17 cellular contexts compared by ENCODE assay signal in genomic region chr5:158162479-158162878, GRCh38.
A peak's percentile ranks its signal among the peaks of the same experiment; 100 is the strongest.
DNase-seq lines count a peak whose midpoint lies in the region; ATAC-seq, FAIRE-seq and TF ChIP-seq lines count a peak whose summit lies in the region.
"Had no signal": no experiment of that assay in that cellular context is flagged by ENCODE, and none has a peak within 500 bp of the region (broad histone marks: within the 10 kb centered on the region; RNA-seq: fewer than 3 reads in every experiment).

No MANE protein-coding gene starts in this region.

- TF ChIP-seq EP300 in gastroesophageal sphincter (IDR thresholded peaks at IDR 0.05), result no peak

- intact Hi-C loops in mucosa of descending colon (cut with DNase I, micrococcal nuclease) (no loop called here), PC-9 (cut with micrococcal nuclease; ENCODE audit: unreplicated experiment) (no loop called here), uterus (cut with DNase I; ENCODE audit: low total_unique reads) (no loop called here)

- no peaks in the 10 kb centered on the region for H3K79me2 ChIP-seq in PC-9 (ENCODE audit: low read depth)

- peak; percentile 91 for ATAC-seq in mucosa of descending colon
- no peak for ATAC-seq in gastroesophageal sphincter
- ATAC-seq: HCT116 had no signal

- 78 to 92% methylated on average over 5 to 8 of the region's 10 CpGs for WGBS in gastroesophageal sphincter (ENCODE audit: low coverage in 1 of 2), 2 donors

- POLR2A ChIA-PET in HEK293 (lab: Yijun Ruan, JAX) (no interaction called here), PC-9 (lab: Charles Lee; ENCODE audit: unreplicated experiment) (no interaction called here)

- no peak overlapping the region for H3K27ac ChIP-seq in HEK293 (ENCODE audit: extremely low read depth, low read depth, low read length)
- no peak overlapping the region for H3K27ac ChIP-seq in gastroesophageal sphincter
- H3K27ac ChIP-seq in PC-9, result no peak overlapping the region
- no peak overlapping the region for H3K27ac ChIP-seq in uterus

- H3K9me3 ChIP-seq in HEK293 (ENCODE audit: control insufficient read depth, insufficient read depth, low read depth, low read length) (no peaks in the 10 kb centered on the region), mucosa of descending colon (no peaks in the 10 kb centered on the region), gastroesophageal sphincter (no peaks in the 10 kb centered on the region), PC-9 (ENCODE audit: insufficient read depth, low read depth) (no peaks in the 10 kb centered on the region), uterus (no peaks in the 10 kb centered on the region)

- H3K4me1 ChIP-seq in HEK293 (ENCODE audit: control insufficient read depth, insufficient read depth, low read length), result no peaks in the 10 kb centered on the region
- peaks cover 8% of the 10 kb centered on the region for H3K4me1 ChIP-seq in mucosa of descending colon (ENCODE audit: low read depth)
- no peaks in the 10 kb centered on the region for H3K4me1 ChIP-seq in gastroesophageal sphincter
- no peaks in the 10 kb centered on the region for H3K4me1 ChIP-seq in PC-9 (replicated peaks; ENCODE audit: insufficient read depth)
- no peaks in the 10 kb centered on the region for H3K4me1 ChIP-seq in uterus

- H3K9me2 ChIP-seq in PC-9 (ENCODE audit: insufficient read depth), result no peaks in the 10 kb centered on the region

- FAIRE-seq in GM12891 (lab: Jason Lieb, UNC), result no peak
- FAIRE-seq: A204.1, G401.6, GM19239, H54 had no signal

- H3K27me3 ChIP-seq in gastroesophageal sphincter, result no peaks in the 10 kb centered on the region
- peaks cover 29% of the 10 kb centered on the region for H3K27me3 ChIP-seq in PC-9 (ENCODE audit: insufficient read depth, low read depth)
- no peaks in the 10 kb centered on the region for H3K27me3 ChIP-seq in uterus

- DNase-seq in NCI-H146 treated with DMSO at 0.1 percent for 48 hours (lab: John Stamatoyannopoulos, UW; ENCODE audit: unreplicated experiment) (peak; percentile 18), SK-N-DZ (ENCODE audit: low spot score) (peak; percentile 17), mucosa of descending colon (peak in 2 of 3 donors; percentile 35 to 55), PC-9 (no peak), GM12891 (ENCODE audit: insufficient read length, low spot score) (no peak), uterus (no peak)
- DNase-seq: C1 segment of cervical spinal cord; CD4-positive, alpha-beta T cell; DMS79; EL had no signal

- TF ChIP-seq CTCF in HEK293 (tag by site-specific recombination; IDR thresholded peaks at IDR 0.05) (no peak), mucosa of descending colon (IDR thresholded peaks at IDR 0.05) (no peak), gastroesophageal sphincter (IDR thresholded peaks at IDR 0.05) (no peak), PC-9 (conservative IDR thresholded peaks at IDR 0.05) (no peak), uterus (IDR thresholded peaks at IDR 0.05) (no peak)

- H3F3A ChIP-seq in PC-9 (ENCODE audit: insufficient read depth, low read depth), result no peaks in the 10 kb centered on the region

- H4K20me1 ChIP-seq in PC-9 (ENCODE audit: insufficient read depth), result no peaks in the 10 kb centered on the region

- TF ChIP-seq POLR2A in gastroesophageal sphincter (IDR thresholded peaks at IDR 0.05), result no peak
- TF ChIP-seq POLR2A in GM12891 (IDR thresholded peaks at IDR 0.05; ENCODE audit: low read depth, low read length), result no peak
- no peak for TF ChIP-seq POLR2A in uterus (IDR thresholded peaks at IDR 0.05)

- H3K36me3 ChIP-seq in HEK293 (ENCODE audit: control insufficient read depth in 2 of 2, insufficient read depth in 1 of 2, low read length in 2 of 2) (no peaks in the 10 kb centered on the region), mucosa of descending colon (ENCODE audit: low read depth) (no peaks in the 10 kb centered on the region), gastroesophageal sphincter (no peaks in the 10 kb centered on the region), PC-9 (ENCODE audit: low read depth) (no peaks in the 10 kb centered on the region), uterus (no peaks in the 10 kb centered on the region)

- H3K4me3 ChIP-seq in HEK293 (ENCODE audit: low read depth, low read length) (no peak overlapping the region), mucosa of descending colon (no peak overlapping the region), gastroesophageal sphincter (no peak overlapping the region), PC-9 (no peak overlapping the region), uterus (no peak overlapping the region)

- no peak overlapping the region for H3K4me2 ChIP-seq in PC-9

- no peak overlapping the region for H2AFZ ChIP-seq in PC-9

- no TSS peak for BruUV-seq in PC-9 (replicated peaks; lab: Mats Ljungman, UMichigan)

- CTCF ChIA-PET in HEK293 (lab: Yijun Ruan, JAX) (interaction anchor here (0.6 to 1.5 kb wide), 6 partner anchors 11 to 891 kb away, joined by 3 to 7 read pairs (median 3); no protein-coding TSS in a partner anchor), PC-9 (lab: Charles Lee) (interaction anchor here (0.6 kb wide), 1 partner anchor 11 kb away, joined by 3 read pairs; no protein-coding TSS in a partner anchor)

TF ChIP-seq in HEK293, 187 proteins besides CTCF, POLR2A, EP300 and RAD21 (continues in another document):
- no peak for TF ChIP-seq ZNF701 (tag by site-specific recombination; IDR thresholded peaks at IDR 0.05)
- TF ChIP-seq TRIM28 (IDR thresholded peaks at IDR 0.05; ENCODE audit: borderline replicate concordance, low read length), result no peak
- no peak; the same call in 1 of the 2 replicates for TF ChIP-seq ZNF341 (tag by site-specific recombination; IDR thresholded peaks at IDR 0.05; ENCODE audit: low read depth)
- no peak for TF ChIP-seq ZBTB17 (tag by site-specific recombination; IDR thresholded peaks at IDR 0.05)
- TF ChIP-seq ZNF148 (tag by site-specific recombination; IDR thresholded peaks at IDR 0.05; ENCODE audit: borderline replicate concordance), result no peak
- no peak for TF ChIP-seq PBX3 (CRISPR knock-in tag; IDR thresholded peaks at IDR 0.05)

TF ChIP-seq in GM12891, 5 proteins besides CTCF, POLR2A, EP300 and RAD21:
- TF ChIP-seq SPI1 (IDR thresholded peaks at IDR 0.05; ENCODE audit: low read depth, low read length), result no peak
- TF ChIP-seq PAX5 (IDR thresholded peaks at IDR 0.05; ENCODE audit: insufficient read depth, low read length, severe bottlenecking), result no peak
- TF ChIP-seq TAF1 (IDR thresholded peaks at IDR 0.05; ENCODE audit: low read depth, low read length), result no peak
- TF ChIP-seq POLR2AphosphoS5 (IDR thresholded peaks at IDR 0.05; ENCODE audit: low read depth, low read length), result no peak
- no peak for TF ChIP-seq POU2F2 (IDR thresholded peaks at IDR 0.05; ENCODE audit: low read depth, low read length)

Comparison
In these comparisons a context has a peak if more than half of its experiments do, and no peak if none do; other contexts are left out.
1. DNase-seq: peak in NCI-H146 treated with DMSO at 0.1 percent for 48 hours (single experiment), SK-N-DZ (single experiment) and mucosa of descending colon (2 of 3); none in PC-9 (0 of 2), GM12891 (single experiment) and uterus (0 of 2).